In genomic region chr17:39294060-39294459, GRCh38 we compare ENCODE assay signal across 29 cellular contexts.
"Had no signal": no experiment of that assay in that cellular context is flagged by ENCODE, and none has a peak within 500 bp of the region (broad histone marks: within the 10 kb centered on the region; RNA-seq: fewer than 3 reads in every experiment).

No MANE protein-coding gene starts in this region.

- H3K4me3 ChIP-seq: adrenal gland, body of pancreas, esophagus squamous epithelium, gastroesophageal sphincter, heart right ventricle had no signal

- H3K4me1 ChIP-seq: adrenal gland, body of pancreas, esophagus squamous epithelium, gastroesophageal sphincter, heart right ventricle had no signal

- H3K27me3 Mint-ChIP-seq: activated B cell treated with CpG ODN at 0.5 μM for 24 hours; activated CD8-positive, alpha-beta T cell treated with anti-CD3 and anti-CD28 coated beads for 36 hours; activated naive CD4-positive, alpha-beta T cell treated with anti-CD3 and anti-CD28 coated beads, Interleukin-2, amount 10 ng/mL, durations not matched to agents 7 days and 5 days; activated naive CD8-positive, alpha-beta T cell treated with anti-CD3 and anti-CD28 coated beads, Interleukin-2, amount 50 U/mL, for 24 hours; T-helper 17 cell had no signal

- H3K27ac Mint-ChIP-seq: activated B cell treated with CpG ODN at 0.5 μM for 24 hours; activated CD8-positive, alpha-beta T cell treated with anti-CD3 and anti-CD28 coated beads for 36 hours; activated naive CD4-positive, alpha-beta T cell treated with anti-CD3 and anti-CD28 coated beads, Interleukin-2, amount 10 ng/mL, durations not matched to agents 7 days and 5 days; activated naive CD4-positive, alpha-beta T cell treated with anti-CD3 and anti-CD28 coated beads, Interleukin-2, amount 50 U/mL, for 72 hours; activated naive CD8-positive, alpha-beta T cell treated with anti-CD3 and anti-CD28 coated beads, Interleukin-2, amount 50 U/mL, for 24 hours; T-helper 17 cell; T-helper 2 cell treated with Interferon-gamma antibody and Interleukin-4, amounts not matched to agents 5 μg/mL and 100 μg/mL, for 36 hours had no signal

- H3K27me3 ChIP-seq: adrenal gland, body of pancreas, esophagus squamous epithelium, gastroesophageal sphincter, heart right ventricle had no signal

- ATAC-seq: activated CD4-positive, CD25-positive, alpha-beta regulatory T cell treated with anti-CD3 and anti-CD28 coated beads, Interleukin-2, amount 50 U/mL, for 24 hours; activated CD8-positive, alpha-beta T cell treated with anti-CD3 and anti-CD28 coated beads for 36 hours; activated naive CD4-positive, alpha-beta T cell treated with anti-CD3 and anti-CD28 coated beads, Interleukin-2, amount 50 U/mL, for 72 hours; activated naive CD8-positive, alpha-beta T cell treated with anti-CD3 and anti-CD28 coated beads, Interleukin-2, amount 50 U/mL, for 24 hours; body of pancreas; gastroesophageal sphincter; heart right ventricle; T-helper 17 cell had no signal

- H3K9me3 ChIP-seq: adrenal gland, body of pancreas, esophagus squamous epithelium, gastroesophageal sphincter, heart right ventricle had no signal

- H3K4me3 Mint-ChIP-seq: activated B cell treated with CpG ODN at 0.5 μM for 24 hours; activated CD8-positive, alpha-beta T cell treated with anti-CD3 and anti-CD28 coated beads for 36 hours; activated naive CD4-positive, alpha-beta T cell treated with anti-CD3 and anti-CD28 coated beads, Interleukin-2, amount 10 ng/mL, durations not matched to agents 7 days and 5 days; activated naive CD8-positive, alpha-beta T cell treated with anti-CD3 and anti-CD28 coated beads, Interleukin-2, amount 50 U/mL, for 24 hours; T-helper 17 cell; T-helper 2 cell treated with Interferon-gamma antibody and Interleukin-4, amounts not matched to agents 5 μg/mL and 100 μg/mL, for 36 hours had no signal

- DNase-seq: activated B cell treated with CpG ODN at 0.5 μM for 24 hours; activated CD4-positive, alpha-beta T cell treated with anti-CD3 and anti-CD28 coated beads for 48 hours; activated CD4-positive, alpha-beta T cell treated with anti-CD3 and anti-CD28 coated beads, Interleukin-2, amount 50 U/mL, for 1 hour; activated CD4-positive, alpha-beta T cell treated with anti-CD3 and anti-CD28 coated beads, Interleukin-2, amount 50 U/mL, for 48 hours; activated CD8-positive, alpha-beta memory T cell treated with anti-CD3 and anti-CD28 coated beads for 24 hours; activated CD8-positive, alpha-beta T cell treated with anti-CD3 and anti-CD28 coated beads for 36 hours; activated gamma-delta T cell; activated naive CD4-positive, alpha-beta T cell; activated naive CD4-positive, alpha-beta T cell treated with anti-CD3 and anti-CD28 coated beads, Interleukin-2, amount 10 ng/mL, durations not matched to agents 7 days and 5 days; activated naive CD8-positive, alpha-beta T cell treated with anti-CD3 and anti-CD28 coated beads, Interleukin-2, amount 50 U/mL, for 24 hours; activated T-cell treated with anti-CD3 and anti-CD28 coated beads, Interleukin-2, amount 50 U/mL, for 48 hours; adrenal gland; amygdala; aorta; body of pancreas; caudate nucleus; cortex of kidney; effector CD8-positive, alpha-beta T cell; esophagus squamous epithelium; foreskin melanocyte; heart right ventricle; T-helper 17 cell; T1000; WERI-Rb-1 had no signal

- H3K27ac ChIP-seq: adrenal gland, body of pancreas, epithelial cell of prostate, esophagus squamous epithelium, gastroesophageal sphincter, heart right ventricle, WERI-Rb-1 had no signal

- H3K4me1 Mint-ChIP-seq: activated B cell treated with CpG ODN at 0.5 μM for 24 hours; activated naive CD4-positive, alpha-beta T cell treated with anti-CD3 and anti-CD28 coated beads, Interleukin-2, amount 10 ng/mL, durations not matched to agents 7 days and 5 days; activated naive CD8-positive, alpha-beta T cell treated with anti-CD3 and anti-CD28 coated beads, Interleukin-2, amount 50 U/mL, for 24 hours; T-helper 17 cell had no signal

- H3K36me3 Mint-ChIP-seq: activated naive CD4-positive, alpha-beta T cell treated with anti-CD3 and anti-CD28 coated beads, Interleukin-2, amount 50 U/mL, for 72 hours had no signal

- H3K9me3 Mint-ChIP-seq: activated B cell treated with CpG ODN at 0.5 μM for 24 hours; activated CD8-positive, alpha-beta T cell treated with anti-CD3 and anti-CD28 coated beads for 36 hours; activated naive CD4-positive, alpha-beta T cell treated with anti-CD3 and anti-CD28 coated beads, Interleukin-2, amount 10 ng/mL, durations not matched to agents 7 days and 5 days; activated naive CD4-positive, alpha-beta T cell treated with anti-CD3 and anti-CD28 coated beads, Interleukin-2, amount 50 U/mL, for 72 hours; activated naive CD8-positive, alpha-beta T cell treated with anti-CD3 and anti-CD28 coated beads, Interleukin-2, amount 50 U/mL, for 24 hours; T-helper 2 cell treated with Interferon-gamma antibody and Interleukin-4, amounts not matched to agents 5 μg/mL and 100 μg/mL, for 36 hours had no signal
